18 cellular contexts compared by ENCODE assay signal in the genomic region with DNA sequence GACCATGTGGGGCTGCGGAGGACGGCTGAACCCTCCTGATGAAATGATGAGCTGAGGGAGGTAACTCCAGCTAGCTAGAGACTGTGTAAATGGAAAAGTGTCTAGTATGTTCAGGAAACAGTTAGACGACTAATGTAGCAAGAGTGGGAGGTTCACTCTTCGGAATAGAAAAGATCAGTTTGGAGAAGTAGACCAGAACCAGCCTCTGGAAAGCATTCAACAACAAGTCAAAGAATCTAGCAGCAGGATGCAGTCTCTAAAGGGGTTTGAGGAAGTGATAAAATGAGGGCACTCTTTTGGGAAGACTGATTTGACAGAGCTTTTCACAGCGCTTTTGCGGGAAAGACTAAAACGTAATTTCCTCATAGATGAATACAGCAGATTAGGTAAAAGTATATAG.
"Had no signal": no experiment of that assay in that cellular context is flagged by ENCODE, and none has a peak within 500 bp of the region (broad histone marks: within the 10 kb centered on the region; RNA-seq: fewer than 3 reads in every experiment).

No MANE protein-coding gene starts in this region.

- H3K27ac Mint-ChIP-seq: activated B cell treated with CpG ODN at 0.5 μM for 24 hours; activated CD8-positive, alpha-beta T cell treated with anti-CD3 and anti-CD28 coated beads for 36 hours; activated naive CD8-positive, alpha-beta T cell; activated T-helper 2 cell treated with anti-CD3 and anti-CD28 coated beads, Interferon-gamma antibody, Interleukin-2, Interleukin-4, amounts not matched to agents 10 μg/mL and 5 μg/mL and 100 μg/mL, durations not matched to agents 14 hours and 24 hours and 36 hours; naive thymus-derived CD4-positive, alpha-beta T cell; stimulated activated naive B cell treated with anti-CD40 and anti-IgM and Interleukin-4, amounts not matched to agents 10 μg/mL and 1 μg/mL and 100 μg/mL, for 72 hours had no signal

- H3K4me3 Mint-ChIP-seq: activated B cell treated with CpG ODN at 0.5 μM for 24 hours; activated CD8-positive, alpha-beta T cell treated with anti-CD3 and anti-CD28 coated beads for 36 hours; activated naive CD8-positive, alpha-beta T cell; naive thymus-derived CD4-positive, alpha-beta T cell; stimulated activated naive B cell treated with anti-CD40 and anti-IgM and Interleukin-4, amounts not matched to agents 10 μg/mL and 1 μg/mL and 100 μg/mL, for 72 hours had no signal

- H3K36me3 Mint-ChIP-seq: activated naive CD8-positive, alpha-beta T cell; naive thymus-derived CD4-positive, alpha-beta T cell; stimulated activated naive B cell treated with anti-CD40 and anti-IgM and Interleukin-4, amounts not matched to agents 10 μg/mL and 1 μg/mL and 100 μg/mL, for 72 hours had no signal

- DNase-seq: activated B cell treated with CpG ODN at 0.5 μM for 24 hours; activated CD4-positive, alpha-beta T cell treated with anti-CD3 and anti-CD28 coated beads, Interleukin-2, amount 50 U/mL, for 1 hour; activated CD8-positive, alpha-beta T cell treated with anti-CD3 and anti-CD28 coated beads for 36 hours; activated naive CD4-positive, alpha-beta T cell treated with Interleukin-2 at 50 U/mL for 16 hours; activated T-cell treated with anti-CD3 and anti-CD28 coated beads, Interleukin-2, amount 50 U/mL, for 48 hours; cerebellar nuclear complex; esophagus squamous epithelium; foreskin melanocyte; glutamatergic neuron; islet precursor cell; left ventricle myocardium inferior; naive thymus-derived CD4-positive, alpha-beta T cell; ovary; stimulated activated CD4-positive, alpha-beta T cell treated with anti-CD3 and anti-CD28 coated beads, Interleukin-1b, Interleukin-23, amount 100 ng/mL, for 48 hours; stimulated activated naive B cell treated with anti-CD40 and anti-IgM and Interleukin-4, amounts not matched to agents 10 μg/mL and 1 μg/mL and 100 μg/mL, for 72 hours; T-helper 2 cell had no signal

- H3K4me1 Mint-ChIP-seq: activated B cell treated with CpG ODN at 0.5 μM for 24 hours; naive thymus-derived CD4-positive, alpha-beta T cell; stimulated activated naive B cell treated with anti-CD40 and anti-IgM and Interleukin-4, amounts not matched to agents 10 μg/mL and 1 μg/mL and 100 μg/mL, for 72 hours had no signal

- ATAC-seq: activated CD8-positive, alpha-beta T cell treated with anti-CD3 and anti-CD28 coated beads for 36 hours; naive thymus-derived CD4-positive, alpha-beta T cell; stimulated activated naive B cell treated with anti-CD40 and anti-IgM and Interleukin-4, amounts not matched to agents 10 μg/mL and 1 μg/mL and 100 μg/mL, for 72 hours had no signal

- H3K9me3 Mint-ChIP-seq: activated B cell treated with CpG ODN at 0.5 μM for 24 hours; activated CD8-positive, alpha-beta T cell treated with anti-CD3 and anti-CD28 coated beads for 36 hours; activated T-helper 2 cell treated with anti-CD3 and anti-CD28 coated beads, Interferon-gamma antibody, Interleukin-2, Interleukin-4, amounts not matched to agents 10 μg/mL and 5 μg/mL and 100 μg/mL, durations not matched to agents 14 hours and 24 hours and 36 hours had no signal
